Comparison of ENCODE assay signal across 1 cellular context in genomic region chr12:57430931-57431566, GRCh38.
TF ChIP-seq lines count a peak whose summit lies in the region.

TSS of gene R3HDM2 (minus strand) at chr12:57431043. CDS start at chr12:57310428, 120,615 bp downstream.

TF ChIP-seq in K562, 482 proteins besides CTCF, POLR2A, EP300 and RAD21 (continued from another document and continues in another):
- no peak; the same call in 1 of the 2 replicates for TF ChIP-seq NKRF (IDR thresholded peaks at IDR 0.05; ENCODE audit: borderline replicate concordance)
- TF ChIP-seq STAT5B (CRISPR knock-in tag; IDR thresholded peaks at IDR 0.05) = no peak
- TF ChIP-seq ZBTB11 (CRISPR knock-in tag; IDR thresholded peaks at IDR 0.05) = peak in 1 of 3 experiments; percentile 87; a peak in 2 of 6 replicates
- no peak for TF ChIP-seq TAF15 (IDR thresholded peaks at IDR 0.05; ENCODE audit: low read depth, low read length)
- no peak for TF ChIP-seq USF2 (CRISPR knock-in tag; IDR thresholded peaks at IDR 0.05)
- no peak for TF ChIP-seq NFIC (IDR thresholded peaks at IDR 0.05)
- no peak for TF ChIP-seq KLF1 (tag; IDR thresholded peaks at IDR 0.05)
- no peak for TF ChIP-seq THRAP3 (IDR thresholded peaks at IDR 0.05; ENCODE audit: borderline replicate concordance)
- TF ChIP-seq ID3 (CRISPR knock-in tag; IDR thresholded peaks at IDR 0.05) = no peak
- no peak for TF ChIP-seq ID3 (tag; IDR thresholded peaks at IDR 0.05)
- no peak for TF ChIP-seq ZNF140 (CRISPR knock-in tag; IDR thresholded peaks at IDR 0.05)
- no peak for TF ChIP-seq E4F1 (CRISPR knock-in tag; IDR thresholded peaks at IDR 0.05; ENCODE audit: borderline replicate concordance)
- no peak for TF ChIP-seq ZNF347 (CRISPR knock-in tag; IDR thresholded peaks at IDR 0.05; ENCODE audit: low read depth)
- TF ChIP-seq CC2D1A (IDR thresholded peaks at IDR 0.05) = no peak
- no peak for TF ChIP-seq SRSF9 (IDR thresholded peaks at IDR 0.05; ENCODE audit: borderline replicate concordance, low read depth, low read length)
- no peak for TF ChIP-seq FOS (IDR thresholded peaks at IDR 0.05; ENCODE audit: extremely low read depth, insufficient read length)
- no peak for TF ChIP-seq SMARCA4 (IDR thresholded peaks at IDR 0.05)
- TF ChIP-seq ZMIZ1 (IDR thresholded peaks at IDR 0.05; ENCODE audit: low read depth in 2 of 2, low read length in 2 of 2) = no peak
- TF ChIP-seq PBX2 (CRISPR knock-in tag; IDR thresholded peaks at IDR 0.05; ENCODE audit: low read depth) = no peak
- TF ChIP-seq PBX2 (tag; conservative IDR thresholded peaks at IDR 0.05; ENCODE audit: low read depth) = no peak
- no peak for TF ChIP-seq ZNF280B (CRISPR knock-in tag; IDR thresholded peaks at IDR 0.05)
- no peak for TF ChIP-seq EZH2 (IDR thresholded peaks at IDR 0.05; ENCODE audit: borderline replicate concordance, low read depth, low read length)
- no peak for TF ChIP-seq MYNN (IDR thresholded peaks at IDR 0.05)
- no peak for TF ChIP-seq MYNN (CRISPR knock-in tag; IDR thresholded peaks at IDR 0.05)
- TF ChIP-seq RBM15 (IDR thresholded peaks at IDR 0.05; ENCODE audit: insufficient read depth, low read length) = no peak
- TF ChIP-seq HNRNPK (IDR thresholded peaks at IDR 0.05; ENCODE audit: low read depth, low read length, poor library complexity, severe bottlenecking) = peak; percentile 98
- TF ChIP-seq HLTF (IDR thresholded peaks at IDR 0.05) = no peak
- no peak for TF ChIP-seq FUS (optimal IDR thresholded peaks at IDR 0.05; ENCODE audit: low read depth, low read length)
- TF ChIP-seq SP1 (CRISPR knock-in tag; IDR thresholded peaks at IDR 0.05) = peak; percentile 86
- TF ChIP-seq DPF2 (IDR thresholded peaks at IDR 0.05) = no peak
- peak; percentile 44 for TF ChIP-seq RBBP5 (IDR thresholded peaks at IDR 0.05; ENCODE audit: borderline replicate concordance, insufficient read depth, low read length, poor library complexity, severe bottlenecking)
- peak; percentile 62; the same call in 1 of the 2 replicates for TF ChIP-seq POLR2AphosphoS2 (IDR thresholded peaks at IDR 0.05; ENCODE audit: low read length)
- no peak; the same call in 1 of the 2 replicates for TF ChIP-seq CBX1 (IDR thresholded peaks at IDR 0.05; ENCODE audit: low read depth)
- no peak for TF ChIP-seq NFIX (CRISPR knock-in tag; IDR thresholded peaks at IDR 0.05; ENCODE audit: low read depth)
- TF ChIP-seq RBM17 (IDR thresholded peaks at IDR 0.05; ENCODE audit: borderline replicate concordance, low read depth, low read length) = no peak
- no peak for TF ChIP-seq XRCC3 (IDR thresholded peaks at IDR 0.05)
- TF ChIP-seq HMBOX1 (IDR thresholded peaks at IDR 0.05) = no peak
